In the genomic region with DNA sequence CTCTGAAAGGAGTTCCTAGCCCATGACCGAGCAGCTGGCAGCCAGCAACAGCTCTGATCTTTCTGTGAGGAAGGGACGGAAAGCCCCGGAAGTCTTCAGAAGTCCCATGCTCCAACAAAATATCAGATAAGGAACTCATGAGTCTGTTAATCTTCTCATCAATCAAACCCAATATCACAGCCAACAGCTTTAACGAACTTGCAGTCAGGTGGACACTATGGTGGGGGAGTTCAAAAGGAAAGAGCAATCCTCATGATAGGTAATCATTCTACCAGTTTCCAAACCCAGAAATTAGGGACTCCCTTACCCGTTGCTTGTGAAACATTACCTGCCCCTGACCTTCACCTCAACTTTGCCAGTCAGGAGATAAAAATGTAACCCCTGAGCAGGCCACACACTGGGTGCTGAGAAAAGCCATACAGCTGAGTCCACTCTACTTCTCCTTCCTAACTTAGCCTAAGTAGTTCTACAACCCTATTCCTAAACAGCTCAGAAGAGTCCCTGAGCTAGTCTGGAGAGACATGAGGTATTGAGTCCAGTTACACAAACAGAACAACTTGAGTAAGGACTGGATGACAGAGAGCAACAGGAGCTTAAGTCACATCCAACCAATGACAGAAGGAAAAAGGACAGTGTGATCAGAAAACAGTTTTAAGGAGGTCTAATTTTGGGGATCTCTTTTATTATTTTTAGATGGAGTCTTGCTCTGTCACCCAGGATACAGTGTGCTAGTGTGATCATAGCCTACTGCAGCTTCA, we compare ENCODE assay signal across 15 cellular contexts. TPM values are rescaled to one million over a fixed set of nuclear protein-coding genes. Genes with fewer than 3 reads are reported as not detected.
A peak's percentile ranks its signal among the peaks of the same experiment; 100 is the strongest.
DNase-seq lines count a peak whose midpoint lies in the region; TF ChIP-seq lines count a peak whose summit lies in the region.
"Had no signal": no experiment of that assay in that cellular context is flagged by ENCODE, and none has a peak within 500 bp of the region (broad histone marks: within the 10 kb centered on the region; RNA-seq: fewer than 3 reads in every experiment).

No MANE protein-coding gene starts in this region.

- H3K4me3 ChIP-seq in fibroblast of lung (replicated peaks in 1 of 4; ENCODE audit: control extremely low read depth in 1 of 4, insufficient read depth in 1 of 4, low read depth in 3 of 4, low read length in 4 of 4) (no peak overlapping the region), suprapubic skin (peak overlapping the region; percentile 86)
- H3K4me3 ChIP-seq: lung, SJCRH30 had no signal

- H4K20me1 ChIP-seq in fibroblast of lung (ENCODE audit: control insufficient read depth, extremely low read depth, insufficient read depth, low read length) = no peaks in the 10 kb centered on the region

- H3K27ac Mint-ChIP-seq in activated naive CD4-positive, alpha-beta T cell treated with anti-CD3 and anti-CD28 coated beads, Interleukin-2, amount 50 U/mL, for 24 hours = peak overlapping the region; percentile 87
- H3K27ac Mint-ChIP-seq in activated CD4-positive, alpha-beta memory T cell treated with anti-CD3 and anti-CD28 coated beads, Interleukin-2, amount 10 ng/mL, durations not matched to agents 7 days and 5 days = peak overlapping the region; percentile 50

- peak overlapping the region; percentile 16 for H3K4me2 ChIP-seq in fibroblast of lung (ENCODE audit: extremely low read depth, insufficient read depth, low read length)

- H3K9me3 ChIP-seq in fibroblast of lung (ENCODE audit: control insufficient read depth, insufficient read depth, low read depth, low read length) (no peaks in the 10 kb centered on the region), suprapubic skin (no peaks in the 10 kb centered on the region)
- H3K9me3 ChIP-seq: psoas muscle, SJCRH30 had no signal

- H3K9ac ChIP-seq in fibroblast of lung (ENCODE audit: insufficient read depth, low read length) = no peak overlapping the region

- H3K36me3 Mint-ChIP-seq in activated naive CD4-positive, alpha-beta T cell treated with anti-CD3 and anti-CD28 coated beads, Interleukin-2, amount 50 U/mL, for 24 hours = peaks cover 18% of the 10 kb centered on the region
- peaks cover 66% of the 10 kb centered on the region for H3K36me3 Mint-ChIP-seq in activated CD4-positive, alpha-beta memory T cell treated with anti-CD3 and anti-CD28 coated beads, Interleukin-2, amount 10 ng/mL, durations not matched to agents 7 days and 5 days (ENCODE audit: low read depth)

- peaks cover 4% of the 10 kb centered on the region for H3K79me2 ChIP-seq in fibroblast of lung (ENCODE audit: control insufficient read depth, insufficient read depth, low read length)

- POLR2A ChIA-PET in activated CD4-positive, alpha-beta memory T cell treated with anti-CD3 and anti-CD28 coated beads, Interleukin-2, amount 10 ng/mL, durations not matched to agents 7 days and 5 days (lab: Charles Lee) = interaction anchor here (0.7 to 6.9 kb wide), 12 partner anchors 9 to 314 kb away, joined by 4 to 73 read pairs (median 14); a partner anchor contains a TSS

- H3K4me1 ChIP-seq in fibroblast of lung (ENCODE audit: control insufficient read depth, extremely low read depth, insufficient read depth, low read length) = no peaks in the 10 kb centered on the region
- H3K4me1 ChIP-seq in suprapubic skin = peaks cover 32% of the 10 kb centered on the region

- TF ChIP-seq POLR2A in suprapubic skin (IDR thresholded peaks at IDR 0.05) = no peak

- peak overlapping the region; percentile 93 for H3K4me3 Mint-ChIP-seq in activated naive CD4-positive, alpha-beta T cell treated with anti-CD3 and anti-CD28 coated beads, Interleukin-2, amount 50 U/mL, for 24 hours
- peak overlapping the region; percentile 24 for H3K4me3 Mint-ChIP-seq in activated CD4-positive, alpha-beta memory T cell treated with anti-CD3 and anti-CD28 coated beads, Interleukin-2, amount 10 ng/mL, durations not matched to agents 7 days and 5 days

- no peaks in the 10 kb centered on the region for H3K27me3 Mint-ChIP-seq in activated naive CD4-positive, alpha-beta T cell treated with anti-CD3 and anti-CD28 coated beads, Interleukin-2, amount 50 U/mL, for 24 hours
- no peaks in the 10 kb centered on the region for H3K27me3 Mint-ChIP-seq in activated CD4-positive, alpha-beta memory T cell treated with anti-CD3 and anti-CD28 coated beads, Interleukin-2, amount 10 ng/mL, durations not matched to agents 7 days and 5 days

- no peak overlapping the region for H2AFZ ChIP-seq in fibroblast of lung (ENCODE audit: low read length)

- H3K4me1 Mint-ChIP-seq in activated naive CD4-positive, alpha-beta T cell treated with anti-CD3 and anti-CD28 coated beads, Interleukin-2, amount 50 U/mL, for 24 hours = peaks cover 52% of the 10 kb centered on the region
- peaks cover 52% of the 10 kb centered on the region for H3K4me1 Mint-ChIP-seq in activated CD4-positive, alpha-beta memory T cell treated with anti-CD3 and anti-CD28 coated beads, Interleukin-2, amount 10 ng/mL, durations not matched to agents 7 days and 5 days

- CTCF ChIA-PET in activated CD4-positive, alpha-beta memory T cell treated with anti-CD3 and anti-CD28 coated beads, Interleukin-2, amount 10 ng/mL, durations not matched to agents 7 days and 5 days (lab: Charles Lee) = interaction anchor here (0.6 to 3.0 kb wide), 8 partner anchors 26 to 148 kb away, joined by 3 to 22 read pairs (median 4); a partner anchor contains a TSS

- no peaks in the 10 kb centered on the region for H3K9me3 Mint-ChIP-seq in activated naive CD4-positive, alpha-beta T cell treated with anti-CD3 and anti-CD28 coated beads, Interleukin-2, amount 50 U/mL, for 24 hours
- H3K9me3 Mint-ChIP-seq in activated CD4-positive, alpha-beta memory T cell treated with anti-CD3 and anti-CD28 coated beads, Interleukin-2, amount 10 ng/mL, durations not matched to agents 7 days and 5 days = no peaks in the 10 kb centered on the region

- H3K27me3 ChIP-seq in fibroblast of lung (ENCODE audit: control insufficient read depth, insufficient read depth, low read length) (no peaks in the 10 kb centered on the region), suprapubic skin (no peaks in the 10 kb centered on the region)
- H3K27me3 ChIP-seq: SJCRH30 had no signal

- no peak overlapping the region for H3K27ac ChIP-seq in fibroblast of lung (ENCODE audit: insufficient read depth, low read length)
- no peak overlapping the region for H3K27ac ChIP-seq in suprapubic skin
- H3K27ac ChIP-seq: SJCRH30 had no signal

- DNase-seq in activated naive CD4-positive, alpha-beta T cell treated with Interleukin-2 at 50 U/mL for 16 hours = no peak
- DNase-seq in activated CD4-positive, alpha-beta memory T cell treated with anti-CD3 and anti-CD28 coated beads, Interleukin-2, amount 10 ng/mL, durations not matched to agents 7 days and 5 days = no peak
- DNase-seq in fibroblast of lung (ENCODE audit: low read depth in 2 of 2) (no peak), suprapubic skin (ENCODE audit: low spot score in 2 of 2) (no peak), EL (no peak), occipital lobe (lab: John Stamatoyannopoulos, UW) (no peak), NCI-H1105 (lab: John Stamatoyannopoulos, UW) (no peak)
- DNase-seq: activated effector memory CD4-positive, alpha-beta T cell treated with anti-CD3 and anti-CD28 coated beads, Interleukin-2, amount 50 U/mL, for 16 hours; NCI-H1417; NCI-H526 treated with DMSO at 0.1 percent for 48 hours; SJCRH30; stimulated activated CD4-positive, alpha-beta T cell treated with anti-CD3 and anti-CD28 coated beads, Interleukin-1b, Interleukin-23, amount 100 ng/mL, for 48 hours had no signal

- 65% methylated on average over 5 of the region's 5 CpGs for WGBS in suprapubic skin

- TF ChIP-seq EP300 in suprapubic skin (IDR thresholded peaks at IDR 0.05) = no peak

- TF ChIP-seq CTCF in fibroblast of lung (conservative IDR thresholded peaks at IDR 0.05 in 1 of 2, IDR thresholded peaks at IDR 0.05 in 1 of 2; ENCODE audit: low read depth in 1 of 2, low read length in 2 of 2) (no peak), suprapubic skin (IDR thresholded peaks at IDR 0.05) (no peak)

- H3K36me3 ChIP-seq in fibroblast of lung (ENCODE audit: control insufficient read depth, insufficient read depth, low read length) = peaks cover 10% of the 10 kb centered on the region
- peaks cover 59% of the 10 kb centered on the region for H3K36me3 ChIP-seq in suprapubic skin

RNA-seq across cellular contexts. Expression of a gene that starts 2.2 kb away (rescaled TPM):
- 10 to 100 TPM; 58.3 to 58.4 TPM for total RNA-seq in activated CD4-positive, alpha-beta memory T cell treated with anti-CD3 and anti-CD28 coated beads, Interleukin-2, amount 10 ng/mL, durations not matched to agents 7 days and 5 days
- 10.5 and 12.6 TPM in 2 replicates for total RNA-seq in fibroblast of lung
- polyA plus RNA-seq in fibroblast of lung = 15.2 and 17.9 TPM in 2 replicates
- 15.3 and 17.8 TPM in 2 replicates for polyA plus RNA-seq in fibroblast of lung (2012)
- polyA minus RNA-seq in fibroblast of lung (ENCODE audit: low replicate concordance) = 16.0 and 38.4 TPM in 2 replicates
- 10 to 100 TPM; 27.4 to 56.5 (median 37.6) TPM for total RNA-seq in suprapubic skin
- total RNA-seq in occipital lobe = 8.1 TPM

RNA-seq across cellular contexts. Expression of a gene that starts 23.8 kb away (rescaled TPM):
- 10 to 100 TPM; 88.0 to 92.2 TPM for total RNA-seq in activated CD4-positive, alpha-beta memory T cell treated with anti-CD3 and anti-CD28 coated beads, Interleukin-2, amount 10 ng/mL, durations not matched to agents 7 days and 5 days
- total RNA-seq in fibroblast of lung (47.0 and 60.9 TPM in 2 replicates), suprapubic skin (100 to 1,000 TPM in 3 of 4 donors, 10 to 100 TPM in 1; 86.4 to 203 (median 121) TPM), occipital lobe (30.7 TPM)
- polyA plus RNA-seq in fibroblast of lung = 37.9 and 53.3 TPM in 2 replicates
- 52.0 and 60.9 TPM in 2 replicates for polyA plus RNA-seq in fibroblast of lung (2012)
- 166 and 290 TPM in 2 replicates for polyA minus RNA-seq in fibroblast of lung (ENCODE audit: low replicate concordance)

RNA-seq across cellular contexts. Expression of a gene that starts 27.4 kb away (rescaled TPM):
- total RNA-seq in activated CD4-positive, alpha-beta memory T cell treated with anti-CD3 and anti-CD28 coated beads, Interleukin-2, amount 10 ng/mL, durations not matched to agents 7 days and 5 days = 10 to 100 TPM; 31.4 to 34.6 TPM
- total RNA-seq in fibroblast of lung (16.2 and 21.3 TPM in 2 replicates), suprapubic skin (10 to 100 TPM; 12.7 to 26.0 (median 22.5) TPM), occipital lobe (14.5 TPM)
- polyA plus RNA-seq in fibroblast of lung = 31.0 and 35.8 TPM in 2 replicates
- polyA plus RNA-seq in fibroblast of lung (2012) = 58.3 and 68.8 TPM in 2 replicates
- 1.6 and 6.2 TPM in 2 replicates for polyA minus RNA-seq in fibroblast of lung (ENCODE audit: low replicate concordance)
